In genomic region chr5:66742083-66742895, GRCh38 we compare ENCODE assay signal across 8 cellular contexts.
A peak's percentile ranks its signal among the peaks of the same experiment; 100 is the strongest.
DNase-seq lines count a peak whose midpoint lies in the region; ATAC-seq and TF ChIP-seq lines count a peak whose summit lies in the region.

No MANE protein-coding gene starts in this region.

- no peak overlapping the region for H3K27ac ChIP-seq in OCI-LY3 (ENCODE audit: low read length)

- intact Hi-C loops in posterior cingulate gyrus (cut with DNase I) = no loop called here

- no peak overlapping the region for H3K9ac ChIP-seq in OCI-LY3 (ENCODE audit: low read length)

- no peaks in the 10 kb centered on the region; the same call in 1 of the 2 replicates for H3K27me3 ChIP-seq in OCI-LY3 (ENCODE audit: low read depth, low read length)

- H3K79me2 ChIP-seq in OCI-LY3 (ENCODE audit: low read length) = no peaks in the 10 kb centered on the region

- no peak overlapping the region for H3K4me2 ChIP-seq in OCI-LY3 (ENCODE audit: low read length)

- H3K36me3 ChIP-seq in OCI-LY3 (replicated peaks; ENCODE audit: low read depth, low read length) = no peaks in the 10 kb centered on the region

- H2AFZ ChIP-seq in OCI-LY3 (ENCODE audit: low read depth, low read length) = no peak overlapping the region

- DNase-seq in DMS153 (lab: John Stamatoyannopoulos, UW) = peak; percentile 0
- DNase-seq in DMS153 treated with DMSO at 0.1 percent for 48 hours (lab: John Stamatoyannopoulos, UW; ENCODE audit: unreplicated experiment) = no peak
- no peak for DNase-seq in fibroblast of villous mesenchyme (ENCODE audit: low read depth)
- peak in 7 of 10 donors; percentile 22 to 88 (median 57) for DNase-seq in posterior cingulate gyrus
- DNase-seq in activated CD4-positive, CD25-positive, alpha-beta regulatory T cell treated with anti-CD3 and anti-CD28 coated beads, Interleukin-2, amount 50 U/mL, for 72 hours = no peak
- no peak for DNase-seq in epidermal melanocyte (ENCODE audit: insufficient read length, low spot score)

- H3K4me3 ChIP-seq in OCI-LY3 (ENCODE audit: low read length) (no peak overlapping the region), fibroblast of villous mesenchyme (ENCODE audit: low read depth, low read length) (no peak overlapping the region)

- no peaks in the 10 kb centered on the region for H3K9me3 ChIP-seq in OCI-LY3 (ENCODE audit: insufficient read depth, low read length)

- ATAC-seq in HG02840 (IDR thresholded peaks at IDR 0.05; ENCODE audit: low FRiP score, unreplicated experiment) = no peak

- no peaks in the 10 kb centered on the region for H4K20me1 ChIP-seq in OCI-LY3 (ENCODE audit: insufficient read depth, low read length)

- no peaks in the 10 kb centered on the region for H3K4me1 ChIP-seq in OCI-LY3 (ENCODE audit: low read length)

- TF ChIP-seq CTCF in OCI-LY3 (IDR thresholded peaks at IDR 0.05; ENCODE audit: low read depth, low read length) (peak; percentile 28; the same call in 1 of the 2 replicates), fibroblast of villous mesenchyme (IDR thresholded peaks at IDR 0.05; ENCODE audit: insufficient read depth, low read depth, low read length) (peak; percentile 14)

Comparison
In these comparisons a context has a peak if more than half of its experiments do, and no peak if none do; other contexts are left out.
1. DNase-seq: peak in DMS153 (single experiment) and posterior cingulate gyrus (7 of 10); none in DMS153 treated with DMSO at 0.1 percent for 48 hours (single experiment), fibroblast of villous mesenchyme (single experiment), activated CD4-positive, CD25-positive, alpha-beta regulatory T cell treated with anti-CD3 and anti-CD28 coated beads, Interleukin-2, amount 50 U/mL, for 72 hours (single experiment) and epidermal melanocyte (single experiment).